ENCODE assay signal across 1 cellular context in the genomic region with DNA sequence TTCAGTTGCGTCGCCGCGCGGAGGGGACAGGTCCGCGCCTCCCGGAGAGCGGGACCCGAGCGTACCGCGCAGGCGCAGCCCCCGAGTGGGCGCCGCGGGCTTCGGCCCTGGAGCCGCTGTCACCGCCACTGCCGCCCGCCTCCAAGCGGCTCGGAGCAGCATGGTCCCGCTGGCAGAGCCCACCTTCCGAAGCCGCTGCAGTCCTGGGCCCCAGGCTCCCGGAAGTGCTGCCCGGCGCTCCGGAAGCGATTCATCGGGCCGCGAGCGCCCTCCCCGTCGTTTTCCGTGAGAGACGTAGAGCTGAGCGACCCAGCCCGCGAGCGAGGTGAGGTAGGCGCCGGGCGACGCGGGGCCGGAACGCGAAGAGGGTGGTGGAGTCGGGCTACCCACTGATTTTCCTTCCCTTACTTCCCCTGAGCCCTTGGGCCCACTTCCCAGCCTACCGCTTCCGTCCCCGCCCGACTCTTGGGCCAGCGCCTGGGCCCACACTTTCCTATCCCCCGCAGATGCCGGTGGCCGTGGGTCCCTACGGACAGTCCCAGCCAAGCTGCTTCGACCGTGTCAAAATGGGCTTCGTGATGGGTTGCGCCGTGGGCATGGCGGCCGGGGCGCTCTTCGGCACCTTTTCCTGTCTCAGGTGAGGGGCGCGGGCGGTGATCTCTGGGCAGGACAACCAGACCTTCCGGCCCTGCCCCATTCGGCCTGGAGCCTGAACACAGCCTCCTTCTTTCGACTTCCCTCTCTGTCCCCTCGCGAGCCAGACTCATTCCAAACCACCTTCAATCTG.
A peak's percentile ranks its signal among the peaks of the same experiment; 100 is the strongest.
TF ChIP-seq lines count a peak whose summit lies in the region.

A gene (minus strand): TSS at position 226 of the 787 bp plus-strand sequence. CDS start 64 bp downstream, at position 162.
A gene (plus strand): TSS at position 279 of the 787 bp plus-strand sequence. CDS start 228 bp downstream, at position 507.

TF ChIP-seq in HEK293, 187 proteins besides CTCF, POLR2A, EP300 and RAD21 (continued from another document and continues in another):
- TF ChIP-seq, protein P1, sequence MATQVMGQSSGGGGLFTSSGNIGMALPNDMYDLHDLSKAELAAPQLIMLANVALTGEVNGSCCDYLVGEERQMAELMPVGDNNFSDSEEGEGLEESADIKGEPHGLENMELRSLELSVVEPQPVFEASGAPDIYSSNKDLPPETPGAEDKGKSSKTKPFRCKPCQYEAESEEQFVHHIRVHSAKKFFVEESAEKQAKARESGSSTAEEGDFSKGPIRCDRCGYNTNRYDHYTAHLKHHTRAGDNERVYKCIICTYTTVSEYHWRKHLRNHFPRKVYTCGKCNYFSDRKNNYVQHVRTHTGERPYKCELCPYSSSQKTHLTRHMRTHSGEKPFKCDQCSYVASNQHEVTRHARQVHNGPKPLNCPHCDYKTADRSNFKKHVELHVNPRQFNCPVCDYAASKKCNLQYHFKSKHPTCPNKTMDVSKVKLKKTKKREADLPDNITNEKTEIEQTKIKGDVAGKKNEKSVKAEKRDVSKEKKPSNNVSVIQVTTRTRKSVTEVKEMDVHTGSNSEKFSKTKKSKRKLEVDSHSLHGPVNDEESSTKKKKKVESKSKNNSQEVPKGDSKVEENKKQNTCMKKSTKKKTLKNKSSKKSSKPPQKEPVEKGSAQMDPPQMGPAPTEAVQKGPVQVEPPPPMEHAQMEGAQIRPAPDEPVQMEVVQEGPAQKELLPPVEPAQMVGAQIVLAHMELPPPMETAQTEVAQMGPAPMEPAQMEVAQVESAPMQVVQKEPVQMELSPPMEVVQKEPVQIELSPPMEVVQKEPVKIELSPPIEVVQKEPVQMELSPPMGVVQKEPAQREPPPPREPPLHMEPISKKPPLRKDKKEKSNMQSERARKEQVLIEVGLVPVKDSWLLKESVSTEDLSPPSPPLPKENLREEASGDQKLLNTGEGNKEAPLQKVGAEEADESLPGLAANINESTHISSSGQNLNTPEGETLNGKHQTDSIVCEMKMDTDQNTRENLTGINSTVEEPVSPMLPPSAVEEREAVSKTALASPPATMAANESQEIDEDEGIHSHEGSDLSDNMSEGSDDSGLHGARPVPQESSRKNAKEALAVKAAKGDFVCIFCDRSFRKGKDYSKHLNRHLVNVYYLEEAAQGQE (tag by site-specific recombination; IDR thresholded peaks at IDR 0.05): no peak
- TF ChIP-seq ZNF544 (tag by site-specific recombination; IDR thresholded peaks at IDR 0.05) (no peak), ZNF837 (tag by site-specific recombination; IDR thresholded peaks at IDR 0.05) (peak; percentile 77; the same call in 1 of the 2 replicates), ZNF677 (tag by site-specific recombination; IDR thresholded peaks at IDR 0.05) (no peak), ZFP3 (tag by site-specific recombination; IDR thresholded peaks at IDR 0.05; ENCODE audit: low read depth) (no peak), IKZF3 (tag by site-specific recombination; IDR thresholded peaks at IDR 0.05) (0 out of 2 replicates have a peak, but pooled peaks have one; percentile 19), ZNF23 (tag by site-specific recombination; IDR thresholded peaks at IDR 0.05; ENCODE audit: borderline replicate concordance) (no peak), ZNF354C (tag by site-specific recombination; IDR thresholded peaks at IDR 0.05; ENCODE audit: borderline replicate concordance, low read depth) (no peak), ZNF623 (tag by site-specific recombination; IDR thresholded peaks at IDR 0.05) (no peak), YY2 (tag by site-specific recombination; IDR thresholded peaks at IDR 0.05) (peak; percentile 70), SCRT2 (tag by site-specific recombination; IDR thresholded peaks at IDR 0.05) (no peak), SP3 (tag by site-specific recombination; IDR thresholded peaks at IDR 0.05) (peak; percentile 62), ZNF10 (tag by site-specific recombination; IDR thresholded peaks at IDR 0.05) (peak; percentile 52; the same call in 1 of the 2 replicates), ZNF138 (tag by site-specific recombination; IDR thresholded peaks at IDR 0.05; ENCODE audit: borderline replicate concordance) (no peak), PRDM1 (tag by site-specific recombination; IDR thresholded peaks at IDR 0.05) (no peak), ZNF660 (tag by site-specific recombination; IDR thresholded peaks at IDR 0.05) (no peak; the same call in 1 of the 2 replicates), GLI2 (tag by site-specific recombination; IDR thresholded peaks at IDR 0.05; ENCODE audit: borderline replicate concordance, low read depth) (no peak), SP2 (tag by site-specific recombination; IDR thresholded peaks at IDR 0.05) (peak; percentile 93), ZBTB17 (tag by site-specific recombination; IDR thresholded peaks at IDR 0.05) (peak; percentile 75), ZNF830 (tag by site-specific recombination; IDR thresholded peaks at IDR 0.05; ENCODE audit: low read depth) (no peak), GLIS2 (tag by site-specific recombination; IDR thresholded peaks at IDR 0.05) (no peak; the same call in 1 of the 2 replicates), ZNF549 (tag by site-specific recombination; IDR thresholded peaks at IDR 0.05) (no peak), ZNF560 (tag by site-specific recombination; IDR thresholded peaks at IDR 0.05; ENCODE audit: borderline replicate concordance) (no peak), ZNF211 (tag by site-specific recombination; IDR thresholded peaks at IDR 0.05; ENCODE audit: low read depth) (no peak), SALL2 (tag by site-specific recombination; IDR thresholded peaks at IDR 0.05; ENCODE audit: borderline replicate concordance) (no peak), KLF8 (tag by site-specific recombination; IDR thresholded peaks at IDR 0.05) (peak; percentile 90), ZNF555 (tag by site-specific recombination; conservative IDR thresholded peaks at IDR 0.05) (no peak), ZNF48 (tag by site-specific recombination; IDR thresholded peaks at IDR 0.05) (no peak), REPIN1 (tag by site-specific recombination; IDR thresholded peaks at IDR 0.05; ENCODE audit: low read depth) (no peak), ZNF701 (tag by site-specific recombination; IDR thresholded peaks at IDR 0.05) (no peak), RBAK (tag by site-specific recombination; IDR thresholded peaks at IDR 0.05) (no peak), OVOL3 (tag by site-specific recombination; IDR thresholded peaks at IDR 0.05) (no peak; the same call in 1 of the 2 replicates)
- TF ChIP-seq, protein P2, sequence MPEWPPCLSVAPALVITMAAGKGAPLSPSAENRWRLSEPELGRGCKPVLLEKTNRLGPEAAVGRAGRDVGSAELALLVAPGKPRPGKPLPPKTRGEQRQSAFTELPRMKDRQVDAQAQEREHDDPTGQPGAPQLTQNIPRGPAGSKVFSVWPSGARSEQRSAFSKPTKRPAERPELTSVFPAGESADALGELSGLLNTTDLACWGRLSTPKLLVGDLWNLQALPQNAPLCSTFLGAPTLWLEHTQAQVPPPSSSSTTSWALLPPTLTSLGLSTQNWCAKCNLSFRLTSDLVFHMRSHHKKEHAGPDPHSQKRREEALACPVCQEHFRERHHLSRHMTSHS (tag by site-specific recombination; IDR thresholded peaks at IDR 0.05): no peak
- TF ChIP-seq, protein P3, sequence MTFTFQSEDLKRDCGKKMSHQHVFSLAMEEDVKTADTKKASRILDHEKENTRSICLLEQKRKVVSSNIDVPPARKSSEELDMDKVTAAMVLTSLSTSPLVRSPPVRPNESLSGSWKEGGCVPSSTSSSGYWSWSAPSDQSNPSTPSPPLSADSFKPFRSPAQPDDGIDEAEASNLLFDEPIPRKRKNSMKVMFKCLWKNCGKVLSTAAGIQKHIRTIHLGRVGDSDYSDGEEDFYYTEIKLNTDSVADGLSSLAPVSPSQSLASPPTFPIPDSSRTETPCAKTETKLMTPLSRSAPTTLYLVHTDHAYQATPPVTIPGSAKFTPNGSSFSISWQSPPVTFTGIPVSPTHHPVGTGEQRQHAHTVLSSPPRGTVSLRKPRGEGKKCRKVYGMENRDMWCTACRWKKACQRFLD (tag by site-specific recombination; IDR thresholded peaks at IDR 0.05): no peak
- TF ChIP-seq, protein P4, sequence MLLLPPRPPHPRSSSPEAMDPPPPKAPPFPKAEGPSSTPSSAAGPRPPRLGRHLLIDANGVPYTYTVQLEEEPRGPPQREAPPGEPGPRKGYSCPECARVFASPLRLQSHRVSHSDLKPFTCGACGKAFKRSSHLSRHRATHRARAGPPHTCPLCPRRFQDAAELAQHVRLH (tag by site-specific recombination; IDR thresholded peaks at IDR 0.05): no peak; the same call in 1 of the 2 replicates
- TF ChIP-seq, protein P5, sequence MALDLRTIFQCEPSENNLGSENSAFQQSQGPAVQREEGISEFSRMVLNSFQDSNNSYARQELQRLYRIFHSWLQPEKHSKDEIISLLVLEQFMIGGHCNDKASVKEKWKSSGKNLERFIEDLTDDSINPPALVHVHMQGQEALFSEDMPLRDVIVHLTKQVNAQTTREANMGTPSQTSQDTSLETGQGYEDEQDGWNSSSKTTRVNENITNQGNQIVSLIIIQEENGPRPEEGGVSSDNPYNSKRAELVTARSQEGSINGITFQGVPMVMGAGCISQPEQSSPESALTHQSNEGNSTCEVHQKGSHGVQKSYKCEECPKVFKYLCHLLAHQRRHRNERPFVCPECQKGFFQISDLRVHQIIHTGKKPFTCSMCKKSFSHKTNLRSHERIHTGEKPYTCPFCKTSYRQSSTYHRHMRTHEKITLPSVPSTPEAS (tag by site-specific recombination; IDR thresholded peaks at IDR 0.05): 0 out of 2 replicates have a peak, but pooled peaks have one; percentile 9
- TF ChIP-seq, protein P6, sequence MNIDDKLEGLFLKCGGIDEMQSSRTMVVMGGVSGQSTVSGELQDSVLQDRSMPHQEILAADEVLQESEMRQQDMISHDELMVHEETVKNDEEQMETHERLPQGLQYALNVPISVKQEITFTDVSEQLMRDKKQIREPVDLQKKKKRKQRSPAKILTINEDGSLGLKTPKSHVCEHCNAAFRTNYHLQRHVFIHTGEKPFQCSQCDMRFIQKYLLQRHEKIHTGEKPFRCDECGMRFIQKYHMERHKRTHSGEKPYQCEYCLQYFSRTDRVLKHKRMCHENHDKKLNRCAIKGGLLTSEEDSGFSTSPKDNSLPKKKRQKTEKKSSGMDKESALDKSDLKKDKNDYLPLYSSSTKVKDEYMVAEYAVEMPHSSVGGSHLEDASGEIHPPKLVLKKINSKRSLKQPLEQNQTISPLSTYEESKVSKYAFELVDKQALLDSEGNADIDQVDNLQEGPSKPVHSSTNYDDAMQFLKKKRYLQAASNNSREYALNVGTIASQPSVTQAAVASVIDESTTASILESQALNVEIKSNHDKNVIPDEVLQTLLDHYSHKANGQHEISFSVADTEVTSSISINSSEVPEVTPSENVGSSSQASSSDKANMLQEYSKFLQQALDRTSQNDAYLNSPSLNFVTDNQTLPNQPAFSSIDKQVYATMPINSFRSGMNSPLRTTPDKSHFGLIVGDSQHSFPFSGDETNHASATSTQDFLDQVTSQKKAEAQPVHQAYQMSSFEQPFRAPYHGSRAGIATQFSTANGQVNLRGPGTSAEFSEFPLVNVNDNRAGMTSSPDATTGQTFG (tag by site-specific recombination; IDR thresholded peaks at IDR 0.05; ENCODE audit: borderline replicate concordance): no peak
- TF ChIP-seq, protein P7, sequence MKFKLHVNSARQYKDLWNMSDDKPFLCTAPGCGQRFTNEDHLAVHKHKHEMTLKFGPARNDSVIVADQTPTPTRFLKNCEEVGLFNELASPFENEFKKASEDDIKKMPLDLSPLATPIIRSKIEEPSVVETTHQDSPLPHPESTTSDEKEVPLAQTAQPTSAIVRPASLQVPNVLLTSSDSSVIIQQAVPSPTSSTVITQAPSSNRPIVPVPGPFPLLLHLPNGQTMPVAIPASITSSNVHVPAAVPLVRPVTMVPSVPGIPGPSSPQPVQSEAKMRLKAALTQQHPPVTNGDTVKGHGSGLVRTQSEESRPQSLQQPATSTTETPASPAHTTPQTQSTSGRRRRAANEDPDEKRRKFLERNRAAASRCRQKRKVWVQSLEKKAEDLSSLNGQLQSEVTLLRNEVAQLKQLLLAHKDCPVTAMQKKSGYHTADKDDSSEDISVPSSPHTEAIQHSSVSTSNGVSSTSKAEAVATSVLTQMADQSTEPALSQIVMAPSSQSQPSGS (tag by site-specific recombination; IDR thresholded peaks at IDR 0.05; ENCODE audit: low read depth): no peak
- TF ChIP-seq, protein P8, sequence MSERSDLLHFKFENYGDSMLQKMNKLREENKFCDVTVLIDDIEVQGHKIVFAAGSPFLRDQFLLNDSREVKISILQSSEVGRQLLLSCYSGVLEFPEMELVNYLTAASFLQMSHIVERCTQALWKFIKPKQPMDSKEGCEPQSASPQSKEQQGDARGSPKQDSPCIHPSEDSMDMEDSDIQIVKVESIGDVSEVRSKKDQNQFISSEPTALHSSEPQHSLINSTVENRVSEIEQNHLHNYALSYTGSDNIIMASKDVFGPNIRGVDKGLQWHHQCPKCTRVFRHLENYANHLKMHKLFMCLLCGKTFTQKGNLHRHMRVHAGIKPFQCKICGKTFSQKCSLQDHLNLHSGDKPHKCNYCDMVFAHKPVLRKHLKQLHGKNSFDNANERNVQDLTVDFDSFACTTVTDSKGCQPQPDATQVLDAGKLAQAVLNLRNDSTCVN (tag by site-specific recombination; optimal IDR thresholded peaks at IDR 0.05): peak; percentile 74
- TF ChIP-seq, protein P9, sequence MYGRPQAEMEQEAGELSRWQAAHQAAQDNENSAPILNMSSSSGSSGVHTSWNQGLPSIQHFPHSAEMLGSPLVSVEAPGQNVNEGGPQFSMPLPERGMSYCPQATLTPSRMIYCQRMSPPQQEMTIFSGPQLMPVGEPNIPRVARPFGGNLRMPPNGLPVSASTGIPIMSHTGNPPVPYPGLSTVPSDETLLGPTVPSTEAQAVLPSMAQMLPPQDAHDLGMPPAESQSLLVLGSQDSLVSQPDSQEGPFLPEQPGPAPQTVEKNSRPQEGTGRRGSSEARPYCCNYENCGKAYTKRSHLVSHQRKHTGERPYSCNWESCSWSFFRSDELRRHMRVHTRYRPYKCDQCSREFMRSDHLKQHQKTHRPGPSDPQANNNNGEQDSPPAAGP (tag by site-specific recombination; IDR thresholded peaks at IDR 0.05): peak; percentile 36; the same call in 1 of the 2 replicates
- TF ChIP-seq, protein P10, sequence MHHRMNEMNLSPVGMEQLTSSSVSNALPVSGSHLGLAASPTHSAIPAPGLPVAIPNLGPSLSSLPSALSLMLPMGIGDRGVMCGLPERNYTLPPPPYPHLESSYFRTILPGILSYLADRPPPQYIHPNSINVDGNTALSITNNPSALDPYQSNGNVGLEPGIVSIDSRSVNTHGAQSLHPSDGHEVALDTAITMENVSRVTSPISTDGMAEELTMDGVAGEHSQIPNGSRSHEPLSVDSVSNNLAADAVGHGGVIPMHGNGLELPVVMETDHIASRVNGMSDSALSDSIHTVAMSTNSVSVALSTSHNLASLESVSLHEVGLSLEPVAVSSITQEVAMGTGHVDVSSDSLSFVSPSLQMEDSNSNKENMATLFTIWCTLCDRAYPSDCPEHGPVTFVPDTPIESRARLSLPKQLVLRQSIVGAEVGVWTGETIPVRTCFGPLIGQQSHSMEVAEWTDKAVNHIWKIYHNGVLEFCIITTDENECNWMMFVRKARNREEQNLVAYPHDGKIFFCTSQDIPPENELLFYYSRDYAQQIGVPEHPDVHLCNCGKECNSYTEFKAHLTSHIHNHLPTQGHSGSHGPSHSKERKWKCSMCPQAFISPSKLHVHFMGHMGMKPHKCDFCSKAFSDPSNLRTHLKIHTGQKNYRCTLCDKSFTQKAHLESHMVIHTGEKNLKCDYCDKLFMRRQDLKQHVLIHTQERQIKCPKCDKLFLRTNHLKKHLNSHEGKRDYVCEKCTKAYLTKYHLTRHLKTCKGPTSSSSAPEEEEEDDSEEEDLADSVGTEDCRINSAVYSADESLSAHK (tag by site-specific recombination; IDR thresholded peaks at IDR 0.05): peak; percentile 38; the same call in 1 of the 2 replicates
